Comparison of ENCODE assay signal across 8 cellular contexts in the genomic region with DNA sequence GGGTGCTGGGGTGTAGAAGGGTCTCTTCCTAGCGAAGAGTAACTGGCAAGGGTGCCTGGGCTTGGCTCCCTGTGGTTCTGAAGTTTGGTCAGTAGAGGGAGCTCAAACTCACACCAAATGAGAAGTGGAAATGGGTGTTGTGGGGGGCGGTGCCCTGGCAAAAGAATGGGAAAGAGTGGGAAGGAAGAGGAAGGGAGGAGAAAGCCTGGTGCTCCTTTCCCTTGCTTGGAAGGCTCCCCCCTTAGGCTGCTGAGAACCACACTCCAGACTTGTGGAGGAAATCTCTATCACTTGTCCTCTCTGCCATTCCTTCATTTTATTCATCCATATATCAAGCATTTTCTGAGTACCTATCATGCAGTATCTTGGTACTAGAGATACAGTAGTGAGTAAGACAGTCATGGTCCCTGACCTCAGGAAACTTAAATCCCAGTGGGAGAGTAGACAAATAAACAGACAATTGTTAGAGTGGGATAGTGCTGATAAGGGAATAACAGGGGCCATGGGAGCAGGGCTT. TPM values are rescaled to one million over a fixed set of nuclear protein-coding genes. Genes with fewer than 3 reads are reported as not detected.
DNase-seq lines count a peak whose midpoint lies in the region; ATAC-seq and TF ChIP-seq lines count a peak whose summit lies in the region.

No MANE protein-coding gene starts in this region.

- H2AFZ ChIP-seq in KMS-11 (ENCODE audit: low read depth) (no peak overlapping the region), hepatocyte (peak overlapping the region; percentile 49)

- H3K27ac ChIP-seq in KMS-11: no peak overlapping the region
- no peak overlapping the region for H3K27ac ChIP-seq in hepatocyte

- no peak overlapping the region for H3K4me3 ChIP-seq in KMS-11 (IDR thresholded peaks at IDR 0.05; ENCODE audit: insufficient read depth, low read depth, low read length)
- H3K4me3 ChIP-seq in astrocyte of the cerebellum (ENCODE audit: low read depth, low read length): no peak overlapping the region
- no peak overlapping the region for H3K4me3 ChIP-seq in hepatocyte

- H3K4me1 ChIP-seq in KMS-11 (ENCODE audit: low read depth, poor library complexity, severe bottlenecking) (no peaks in the 10 kb centered on the region), hepatocyte (ENCODE audit: insufficient read depth) (no peaks in the 10 kb centered on the region)

- H3K27me3 ChIP-seq in KMS-11 (ENCODE audit: insufficient read depth, low read depth) (no peaks in the 10 kb centered on the region), hepatocyte (no peaks in the 10 kb centered on the region)

- no peaks in the 10 kb centered on the region for H3K36me3 ChIP-seq in KMS-11 (ENCODE audit: insufficient read depth)
- H3K36me3 ChIP-seq in hepatocyte (replicated peaks; ENCODE audit: insufficient read depth, low read depth): no peaks in the 10 kb centered on the region

- TF ChIP-seq CTCF in KMS-11 (conservative IDR thresholded peaks at IDR 0.05; ENCODE audit: low read depth, low read length) (peak; percentile 84), astrocyte of the cerebellum (IDR thresholded peaks at IDR 0.05; ENCODE audit: low read depth, low read length, missing control alignments) (peak; percentile 91), hepatocyte (IDR thresholded peaks at IDR 0.05; ENCODE audit: poor library complexity) (peak; percentile 69)

- in situ Hi-C loops in SK-MEL-5 (cut with HindIII; ENCODE audit: low pct_unique_long_range_greater_than_20kb, low sequenced_read_pairs): no loop called here
- in situ Hi-C loops in astrocyte of the cerebellum (cut with HindIII; ENCODE audit: low sequenced_read_pairs): no loop called here

- ATAC-seq in GM21576 (IDR thresholded peaks at IDR 0.05; ENCODE audit: unreplicated experiment): no peak

- WGBS in hepatocyte (ENCODE audit: low lambda C conversion rate, missing lambda C conversion rate): 18% methylated on average over 2 of the region's 2 CpGs

- no peaks in the 10 kb centered on the region for H3K9me2 ChIP-seq in hepatocyte (replicated peaks; ENCODE audit: insufficient read depth)

- no peak overlapping the region for H3K9ac ChIP-seq in KMS-11

- no peak overlapping the region for H3K4me2 ChIP-seq in KMS-11
- no peak overlapping the region for H3K4me2 ChIP-seq in hepatocyte

- H4K20me1 ChIP-seq in KMS-11 (ENCODE audit: insufficient read depth) (no peaks in the 10 kb centered on the region), hepatocyte (ENCODE audit: insufficient read depth, poor library complexity, severe bottlenecking) (no peaks in the 10 kb centered on the region)

- H3K79me2 ChIP-seq in KMS-11 (ENCODE audit: insufficient read depth, low read depth) (no peaks in the 10 kb centered on the region), hepatocyte (no peaks in the 10 kb centered on the region)

- DNase-seq in NCI-H1436 (lab: John Stamatoyannopoulos, UW) (peak; percentile 45), NCI-H1436 treated with DMSO at 0.1 percent for 48 hours (lab: John Stamatoyannopoulos, UW) (no peak), SK-MEL-5 (ENCODE audit: low read depth, low spot score) (peak; percentile 88), astrocyte of the cerebellum (ENCODE audit: low read depth) (peak; percentile 57), hepatocyte (ENCODE audit: low spot score) (peak; percentile 80), putamen (ENCODE audit: low spot score) (peak; percentile 66)

- no peaks in the 10 kb centered on the region for H3K9me3 ChIP-seq in hepatocyte (ENCODE audit: low read depth)

RNA-seq across cellular contexts. Expression of a gene that starts 13.0 kb away (rescaled TPM):
- 0.16 and 0.18 TPM in 2 replicates for total RNA-seq in SK-MEL-5 (2014; rRNA removed; shearing (Covaris generic))
- 0.12 TPM in 1 of 2 replicates, not detected in the other for polyA plus RNA-seq in SK-MEL-5 (2015; cell fraction: cytosol; rRNA removed)
- polyA plus RNA-seq in SK-MEL-5 (2015; cell fraction: nucleus; rRNA removed): 2.9 and 3.6 TPM in 2 replicates
- total RNA-seq in hepatocyte: 0.07 TPM in 1 of 2 replicates, not detected in the other
- 0.53 and 1.1 TPM in 2 replicates for polyA plus RNA-seq in hepatocyte

RNA-seq across cellular contexts. Expression of a gene that starts 26.6 kb away (rescaled TPM):
- 12.2 and 13.4 TPM in 2 replicates for total RNA-seq in SK-MEL-5 (2014; rRNA removed; shearing (Covaris generic))
- 13.7 and 15.6 TPM in 2 replicates for polyA plus RNA-seq in SK-MEL-5 (2015; cell fraction: cytosol; rRNA removed)
- 4.9 and 8.7 TPM in 2 replicates for polyA plus RNA-seq in SK-MEL-5 (2015; cell fraction: nucleus; rRNA removed)
- 7.2 and 8.3 TPM in 2 replicates for total RNA-seq in hepatocyte
- 6.7 and 7.9 TPM in 2 replicates for polyA plus RNA-seq in hepatocyte

RNA-seq across cellular contexts. Expression of a gene that starts 28.6 kb away (rescaled TPM):
- total RNA-seq in SK-MEL-5 (2014; rRNA removed; shearing (Covaris generic)): 57.7 and 59.4 TPM in 2 replicates
- 60.0 and 79.2 TPM in 2 replicates for polyA plus RNA-seq in SK-MEL-5 (2015; cell fraction: cytosol; rRNA removed)
- polyA plus RNA-seq in SK-MEL-5 (2015; cell fraction: nucleus; rRNA removed): 251 and 275 TPM in 2 replicates
- 70.7 and 78.9 TPM in 2 replicates for total RNA-seq in hepatocyte
- 53.6 and 84.4 TPM in 2 replicates for polyA plus RNA-seq in hepatocyte
